8 cellular contexts compared by ENCODE assay signal in the genomic region with DNA sequence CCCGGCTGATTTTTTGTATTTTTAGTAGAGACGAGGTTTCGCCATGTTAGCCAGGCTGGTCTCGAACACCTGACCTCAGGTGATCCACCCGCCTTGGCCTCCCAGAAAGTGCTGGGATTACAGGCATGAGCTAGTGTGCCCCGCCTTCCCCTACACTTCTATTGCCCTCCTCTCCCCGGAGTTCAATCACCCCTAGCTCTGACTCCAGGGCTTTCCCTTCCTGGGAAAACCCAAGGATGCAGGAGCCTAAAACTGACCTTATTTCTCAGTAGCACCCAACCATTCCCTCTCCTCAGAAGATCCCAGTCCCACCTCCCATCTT. TPM values are rescaled to one million over a fixed set of nuclear protein-coding genes. Genes with fewer than 3 reads are reported as not detected.
DNase-seq lines count a peak whose midpoint lies in the region; ATAC-seq and TF ChIP-seq lines count a peak whose summit lies in the region.
"Not testable (repeated sequence)": the region's sequence is repeated elsewhere in the genome, so short reads cannot be mapped to it uniquely, and the experiment has no call there.

No MANE protein-coding gene starts in this region.

- H3K27me3 ChIP-seq in CD4-positive, alpha-beta memory T cell (ENCODE audit: insufficient read depth, low read length); MG63; endodermal cell (ENCODE audit: control insufficient read depth, insufficient read depth, low read length, poor library complexity, severe bottlenecking); lower lobe of right lung (ENCODE audit: low read depth); testis: not testable (repeated sequence)

- peak overlapping the region; percentile 90 to 97 (median 93) for H3K4me3 Mint-ChIP-seq in CD4-positive, alpha-beta memory T cell
- H3K4me3 Mint-ChIP-seq in activated CD4-positive, alpha-beta T cell treated with anti-CD3 and anti-CD28 coated beads, Interleukin-2, amount 10 ng/mL, durations not matched to agents 7 days and 5 days: peak overlapping the region; percentile 91
- peak overlapping the region; percentile 90 for H3K4me3 Mint-ChIP-seq in activated naive CD8-positive, alpha-beta T cell treated with anti-CD3 and anti-CD28 coated beads, Interleukin-2, amount 10 ng/mL, durations not matched to agents 7 days and 5 days
- H3K4me3 Mint-ChIP-seq in endodermal cell: peak overlapping the region; percentile 69
- H3K4me3 Mint-ChIP-seq in progenitor cell of endocrine pancreas (ENCODE audit: low read depth): peak overlapping the region; percentile 77

- WGBS in endodermal cell (ENCODE audit: insufficient coverage in 1 of 2, insufficient read length in 1 of 2), 2 experiments: 87 to 95% methylated on average over 7 of the region's 7 CpGs
- WGBS in testis, 2 donors: 56 to 79% methylated on average over 7 of the region's 7 CpGs

- not testable (repeated sequence) for H3K9me3 Mint-ChIP-seq in CD4-positive, alpha-beta memory T cell; activated CD4-positive, alpha-beta T cell treated with anti-CD3 and anti-CD28 coated beads, Interleukin-2, amount 10 ng/mL, durations not matched to agents 7 days and 5 days; activated naive CD8-positive, alpha-beta T cell treated with anti-CD3 and anti-CD28 coated beads, Interleukin-2, amount 10 ng/mL, durations not matched to agents 7 days and 5 days; endodermal cell; progenitor cell of endocrine pancreas (ENCODE audit: low read depth)

- CTCF ChIA-PET in CD4-positive, alpha-beta memory T cell (lab: Charles Lee; ENCODE audit: partially characterized antibody): interaction anchor here (2.1 to 7.0 kb wide), 6 partner anchors 7 to 133 kb away, joined by 8 to 61 read pairs (median 12); a partner anchor contains a TSS
- CTCF ChIA-PET in activated CD4-positive, alpha-beta T cell treated with anti-CD3 and anti-CD28 coated beads, Interleukin-2, amount 10 ng/mL, durations not matched to agents 7 days and 5 days (lab: Charles Lee): interaction anchor here (1.2 to 12.6 kb wide), 7 partner anchors 8 to 221 kb away, joined by 3 to 135 read pairs (median 7); no protein-coding TSS in a partner anchor

- intact Hi-C loops in CD4-positive, alpha-beta memory T cell (cut with micrococcal nuclease): loop anchor here (1.0 to 5.0 kb wide), 6 partner anchors 12 to 296 kb away; a partner anchor contains a TSS
- intact Hi-C loops in lower lobe of right lung (cut with DNase I): not testable (repeated sequence)
- intact Hi-C loops in testis (cut with DNase I; ENCODE audit: low total_unique reads): loop anchor here (10.0 kb wide), 1 partner anchor 48 kb away; a partner anchor contains a TSS

- H3K27me3 Mint-ChIP-seq in CD4-positive, alpha-beta memory T cell; activated CD4-positive, alpha-beta T cell treated with anti-CD3 and anti-CD28 coated beads, Interleukin-2, amount 10 ng/mL, durations not matched to agents 7 days and 5 days; activated naive CD8-positive, alpha-beta T cell treated with anti-CD3 and anti-CD28 coated beads, Interleukin-2, amount 10 ng/mL, durations not matched to agents 7 days and 5 days; endodermal cell (ENCODE audit: insufficient read depth): not testable (repeated sequence)
- peaks cover 11% of the 10 kb centered on the region for H3K27me3 Mint-ChIP-seq in progenitor cell of endocrine pancreas

- not testable (repeated sequence) for TF ChIP-seq CTCF in endodermal cell (conservative IDR thresholded peaks at IDR 0.05); lower lobe of right lung (IDR thresholded peaks at IDR 0.05); progenitor cell of endocrine pancreas (IDR thresholded peaks at IDR 0.05; ENCODE audit: unreplicated experiment); testis (IDR thresholded peaks at IDR 0.05)

- POLR2A ChIA-PET in CD4-positive, alpha-beta memory T cell (lab: Charles Lee; ENCODE audit: partially characterized antibody): interaction anchor here (1.1 to 5.7 kb wide), 6 partner anchors 10 to 95 kb away, joined by 4 to 40 read pairs (median 8); a partner anchor contains a TSS
- POLR2A ChIA-PET in activated CD4-positive, alpha-beta T cell treated with anti-CD3 and anti-CD28 coated beads, Interleukin-2, amount 10 ng/mL, durations not matched to agents 7 days and 5 days (lab: Charles Lee): not testable (repeated sequence)
- POLR2A ChIA-PET in activated naive CD8-positive, alpha-beta T cell treated with anti-CD3 and anti-CD28 coated beads, Interleukin-2, amount 10 ng/mL, durations not matched to agents 7 days and 5 days (lab: Charles Lee): interaction anchor here (0.8 to 1.5 kb wide), 3 partner anchors 22 to 86 kb away, joined by 3 to 4 read pairs (median 3); a partner anchor contains a TSS

- not testable (repeated sequence) for H3K9ac ChIP-seq in endodermal cell (ENCODE audit: extremely low read depth, low read length, poor library complexity, severe bottlenecking)

- peaks cover 57% of the 10 kb centered on the region for H3K4me1 ChIP-seq in CD4-positive, alpha-beta memory T cell (ENCODE audit: insufficient read depth, low read length)
- not testable (repeated sequence) for H3K4me1 ChIP-seq in endodermal cell (ENCODE audit: control insufficient read depth, insufficient read depth, low read length)
- H3K4me1 ChIP-seq in lower lobe of right lung (peaks cover 43% of the 10 kb centered on the region), testis (peaks cover 40% of the 10 kb centered on the region)

- peak overlapping the region in 1 of 2 donors; percentile 71 for H3K4me3 ChIP-seq in CD4-positive, alpha-beta memory T cell (ENCODE audit: low read length in 2 of 2)
- H3K4me3 ChIP-seq in MG63: peak overlapping the region; percentile 70
- not testable (repeated sequence) for H3K4me3 ChIP-seq in endodermal cell (ENCODE audit: low read length)
- H3K4me3 ChIP-seq in lower lobe of right lung: peak overlapping the region; percentile 93
- H3K4me3 ChIP-seq in testis: peak overlapping the region; percentile 65 to 83

- peak overlapping the region; percentile 22 for H3K27ac ChIP-seq in CD4-positive, alpha-beta memory T cell (ENCODE audit: low read depth, low read length)
- H3K27ac ChIP-seq in endodermal cell (ENCODE audit: low read depth, low read length): not testable (repeated sequence)
- H3K27ac ChIP-seq in lower lobe of right lung (peak overlapping the region; percentile 77), testis (peak overlapping the region in 1 of 2 donors; percentile 62)

- not testable (repeated sequence) for TF ChIP-seq POLR2A in testis (IDR thresholded peaks at IDR 0.05)

- not testable (repeated sequence) for H3K9me3 ChIP-seq in CD4-positive, alpha-beta memory T cell (ENCODE audit: control insufficient read depth in 1 of 2, low read length in 2 of 2); MG63; endodermal cell (ENCODE audit: control insufficient read depth, low read length); lower lobe of right lung; testis

- peaks cover 27 to 59% (median 47%) of the 10 kb centered on the region in 4 donors for H3K4me1 Mint-ChIP-seq in CD4-positive, alpha-beta memory T cell
- H3K4me1 Mint-ChIP-seq in activated CD4-positive, alpha-beta T cell treated with anti-CD3 and anti-CD28 coated beads, Interleukin-2, amount 10 ng/mL, durations not matched to agents 7 days and 5 days: peaks cover 62% of the 10 kb centered on the region
- H3K4me1 Mint-ChIP-seq in activated naive CD8-positive, alpha-beta T cell treated with anti-CD3 and anti-CD28 coated beads, Interleukin-2, amount 10 ng/mL, durations not matched to agents 7 days and 5 days: peaks cover 42% of the 10 kb centered on the region
- H3K4me1 Mint-ChIP-seq in endodermal cell (peaks cover 32% of the 10 kb centered on the region), progenitor cell of endocrine pancreas (ENCODE audit: low read depth) (peaks cover 13% of the 10 kb centered on the region)

- peaks cover 31% of the 10 kb centered on the region for H3K36me3 ChIP-seq in CD4-positive, alpha-beta memory T cell (ENCODE audit: insufficient read depth, low read length)
- peaks cover 68% of the 10 kb centered on the region for H3K36me3 ChIP-seq in MG63
- peaks cover 58% of the 10 kb centered on the region for H3K36me3 ChIP-seq in endodermal cell (ENCODE audit: control insufficient read depth, insufficient read depth, low read length)
- peaks cover 43% of the 10 kb centered on the region for H3K36me3 ChIP-seq in lower lobe of right lung
- not testable (repeated sequence) for H3K36me3 ChIP-seq in testis (ENCODE audit: low read depth, missing control alignments)

- not testable (repeated sequence) for ATAC-seq in activated naive CD8-positive, alpha-beta T cell treated with anti-CD3 and anti-CD28 coated beads, Interleukin-2, amount 10 ng/mL, durations not matched to agents 7 days and 5 days (ENCODE audit: low read depth); lower lobe of right lung

- peak overlapping the region; percentile 30 to 88 (median 82) for H3K27ac Mint-ChIP-seq in CD4-positive, alpha-beta memory T cell
- peak overlapping the region; percentile 83 for H3K27ac Mint-ChIP-seq in activated CD4-positive, alpha-beta T cell treated with anti-CD3 and anti-CD28 coated beads, Interleukin-2, amount 10 ng/mL, durations not matched to agents 7 days and 5 days
- H3K27ac Mint-ChIP-seq in activated naive CD8-positive, alpha-beta T cell treated with anti-CD3 and anti-CD28 coated beads, Interleukin-2, amount 10 ng/mL, durations not matched to agents 7 days and 5 days: peak overlapping the region; percentile 49
- H3K27ac Mint-ChIP-seq in endodermal cell: peak overlapping the region; percentile 82
- not testable (repeated sequence) for H3K27ac Mint-ChIP-seq in progenitor cell of endocrine pancreas

- peaks cover 21 to 57% of the 10 kb centered on the region in 2 donors for H3K36me3 Mint-ChIP-seq in CD4-positive, alpha-beta memory T cell
- peaks cover 52% of the 10 kb centered on the region for H3K36me3 Mint-ChIP-seq in activated CD4-positive, alpha-beta T cell treated with anti-CD3 and anti-CD28 coated beads, Interleukin-2, amount 10 ng/mL, durations not matched to agents 7 days and 5 days (ENCODE audit: low read depth)
- H3K36me3 Mint-ChIP-seq in activated naive CD8-positive, alpha-beta T cell treated with anti-CD3 and anti-CD28 coated beads, Interleukin-2, amount 10 ng/mL, durations not matched to agents 7 days and 5 days: peaks cover 18% of the 10 kb centered on the region
- H3K36me3 Mint-ChIP-seq in endodermal cell (ENCODE audit: low read depth): peaks cover 53% of the 10 kb centered on the region
- H3K36me3 Mint-ChIP-seq in progenitor cell of endocrine pancreas (ENCODE audit: insufficient read depth): peaks cover 32% of the 10 kb centered on the region

- not testable (repeated sequence) for DNase-seq in CD4-positive, alpha-beta memory T cell; MG63; activated CD4-positive, alpha-beta T cell treated with anti-CD3 and anti-CD28 coated beads, Interleukin-2, amount 10 ng/mL, durations not matched to agents 7 days and 5 days; activated naive CD8-positive, alpha-beta T cell treated with anti-CD3 and anti-CD28 coated beads, Interleukin-2, amount 10 ng/mL, durations not matched to agents 7 days and 5 days; endodermal cell; lower lobe of right lung; progenitor cell of endocrine pancreas (ENCODE audit: low spot score, unreplicated experiment); testis

RNA-seq across cellular contexts. Expression of a gene that starts 0.6 kb away (rescaled TPM):
- total RNA-seq in CD4-positive, alpha-beta memory T cell: 10 to 100 TPM; 58.7 to 60.4 TPM
- polyA plus RNA-seq in CD4-positive, alpha-beta memory T cell: 10 to 100 TPM in 1 of 2 donors, 1 to 10 TPM in 1; 3.7 to 12.5 TPM
- total RNA-seq in MG63 (2014; rRNA removed; shearing (Covaris generic); ENCODE audit: low replicate concordance): 6.1 and 13.2 TPM in 2 replicates
- total RNA-seq in activated CD4-positive, alpha-beta T cell treated with anti-CD3 and anti-CD28 coated beads, Interleukin-2, amount 10 ng/mL, durations not matched to agents 7 days and 5 days: 10 to 100 TPM; 28.3 to 30.4 TPM
- 10 to 100 TPM; 35.8 to 37.5 TPM for total RNA-seq in activated naive CD8-positive, alpha-beta T cell treated with anti-CD3 and anti-CD28 coated beads, Interleukin-2, amount 10 ng/mL, durations not matched to agents 7 days and 5 days
- total RNA-seq in endodermal cell: 10 to 100 TPM; 10.9 to 30.7 TPM
- 16.6 TPM for polyA plus RNA-seq in endodermal cell (2013, experiment 1 of 2)
- 14.0 TPM for polyA plus RNA-seq in endodermal cell (2013, experiment 2 of 2)
- 27.6 TPM for total RNA-seq in lower lobe of right lung
- total RNA-seq in progenitor cell of endocrine pancreas: 21.7 and 22.3 TPM in 2 replicates
- 10 to 100 TPM; 40.6 to 43.4 TPM for total RNA-seq in testis
- polyA plus RNA-seq in testis (ENCODE audit: insufficient read depth, low read depth, low replicate concordance): 28.6 TPM

RNA-seq across cellular contexts. Expression of a gene that starts 11.6 kb away (rescaled TPM):
- total RNA-seq in CD4-positive, alpha-beta memory T cell: 10 to 100 TPM; 87.6 to 87.7 TPM
- 10 to 100 TPM; 15.5 to 43.2 TPM for polyA plus RNA-seq in CD4-positive, alpha-beta memory T cell
- 64.5 and 90.4 TPM in 2 replicates for total RNA-seq in MG63 (2014; rRNA removed; shearing (Covaris generic); ENCODE audit: low replicate concordance)
- 10 to 100 TPM; 74.1 to 76.4 TPM for total RNA-seq in activated CD4-positive, alpha-beta T cell treated with anti-CD3 and anti-CD28 coated beads, Interleukin-2, amount 10 ng/mL, durations not matched to agents 7 days and 5 days
- 10 to 100 TPM; 76.1 to 78.6 TPM for total RNA-seq in activated naive CD8-positive, alpha-beta T cell treated with anti-CD3 and anti-CD28 coated beads, Interleukin-2, amount 10 ng/mL, durations not matched to agents 7 days and 5 days
- total RNA-seq in endodermal cell (100 to 1,000 TPM in 1 of 2 donors, 10 to 100 TPM in 1; 51.6 to 135 TPM), lower lobe of right lung (30.2 TPM), progenitor cell of endocrine pancreas (95.9 and 96.0 TPM in 2 replicates), testis (10 to 100 TPM; 51.8 to 60.3 TPM)
- polyA plus RNA-seq in endodermal cell (2013, experiment 1 of 2): 43.2 TPM
- 38.9 TPM for polyA plus RNA-seq in endodermal cell (2013, experiment 2 of 2)
- 38.6 TPM for polyA plus RNA-seq in testis (ENCODE audit: insufficient read depth, low read depth, low replicate concordance)

RNA-seq across cellular contexts. Expression of a gene that starts 22.1 kb away (rescaled TPM):
- total RNA-seq in CD4-positive, alpha-beta memory T cell: 100 to 1,000 TPM; 474 to 495 TPM
- 1,000 to 10,000 TPM; 1,831 to 2,185 TPM for polyA plus RNA-seq in CD4-positive, alpha-beta memory T cell
- 4,502 and 8,561 TPM in 2 replicates for total RNA-seq in MG63 (2014; rRNA removed; shearing (Covaris generic); ENCODE audit: low replicate concordance)
- 1,000 to 10,000 TPM; 4,459 to 4,958 TPM for total RNA-seq in activated CD4-positive, alpha-beta T cell treated with anti-CD3 and anti-CD28 coated beads, Interleukin-2, amount 10 ng/mL, durations not matched to agents 7 days and 5 days
- 1,000 to 10,000 TPM; 4,618 to 4,824 TPM for total RNA-seq in activated naive CD8-positive, alpha-beta T cell treated with anti-CD3 and anti-CD28 coated beads, Interleukin-2, amount 10 ng/mL, durations not matched to agents 7 days and 5 days
- 1,000 to 10,000 TPM; 2,848 to 5,273 TPM for total RNA-seq in endodermal cell
- polyA plus RNA-seq in endodermal cell (2013, experiment 1 of 2): 3,905 TPM
- 3,777 TPM for polyA plus RNA-seq in endodermal cell (2013, experiment 2 of 2)
- total RNA-seq in lower lobe of right lung: 766 TPM
- total RNA-seq in progenitor cell of endocrine pancreas: 2,230 and 2,287 TPM in 2 replicates
- total RNA-seq in testis: 1,000 to 10,000 TPM; 1,591 to 1,928 TPM
- polyA plus RNA-seq in testis (ENCODE audit: insufficient read depth, low read depth, low replicate concordance): 1,857 TPM

RNA-seq across cellular contexts. Expression of a gene that starts 50.7 kb away (rescaled TPM):
- 100 to 1,000 TPM; 246 to 255 TPM for total RNA-seq in CD4-positive, alpha-beta memory T cell
- 10 to 100 TPM; 13.3 to 64.6 TPM for polyA plus RNA-seq in CD4-positive, alpha-beta memory T cell
- total RNA-seq in MG63 (2014; rRNA removed; shearing (Covaris generic); ENCODE audit: low replicate concordance): 155 and 166 TPM in 2 replicates
- total RNA-seq in activated CD4-positive, alpha-beta T cell treated with anti-CD3 and anti-CD28 coated beads, Interleukin-2, amount 10 ng/mL, durations not matched to agents 7 days and 5 days: 100 to 1,000 TPM; 262 to 263 TPM
- total RNA-seq in activated naive CD8-positive, alpha-beta T cell treated with anti-CD3 and anti-CD28 coated beads, Interleukin-2, amount 10 ng/mL, durations not matched to agents 7 days and 5 days: 100 to 1,000 TPM; 273 to 277 TPM
- 100 to 1,000 TPM; 276 to 385 TPM for total RNA-seq in endodermal cell
- polyA plus RNA-seq in endodermal cell (2013, experiment 1 of 2): 300 TPM
- 277 TPM for polyA plus RNA-seq in endodermal cell (2013, experiment 2 of 2)
- 169 TPM for total RNA-seq in lower lobe of right lung
- 370 and 406 TPM in 2 replicates for total RNA-seq in progenitor cell of endocrine pancreas
- total RNA-seq in testis: 100 to 1,000 TPM; 314 to 328 TPM
- polyA plus RNA-seq in testis (ENCODE audit: insufficient read depth, low read depth, low replicate concordance): 160 TPM
